ENCODE assay signal across 18 cellular contexts in genomic region chr15:29132786-29133185, GRCh38.
"Had no signal": no experiment of that assay in that cellular context is flagged by ENCODE, and none has a peak within 500 bp of the region (broad histone marks: within the 10 kb centered on the region; RNA-seq: fewer than 3 reads in every experiment).

No MANE protein-coding gene starts in this region.

- H3K27ac Mint-ChIP-seq: activated CD4-positive, alpha-beta memory T cell treated with anti-CD3 and anti-CD28 coated beads for 36 hours; activated T-helper 1 cell treated with anti-CD3 and anti-CD28 coated beads, Interleukin-12 subunit alpha, Interleukin-12 subunit beta, Interleukin-2, Interleukin-4 antibody, amounts not matched to agents 30 ng/mL and 10 ng/mL and 1 ng/mL, durations not matched to agents 14 hours and 24 hours and 36 hours; effector memory CD8-positive, alpha-beta T cell; T-helper 2 cell treated with Interferon-gamma antibody and Interleukin-4, amounts not matched to agents 5 μg/mL and 100 μg/mL, for 36 hours; WTC11 had no signal

- H3K36me3 Mint-ChIP-seq: activated CD4-positive, alpha-beta memory T cell treated with anti-CD3 and anti-CD28 coated beads for 36 hours; WTC11 had no signal

- H3K4me3 Mint-ChIP-seq: activated CD4-positive, alpha-beta memory T cell treated with anti-CD3 and anti-CD28 coated beads for 36 hours; activated T-helper 1 cell treated with anti-CD3 and anti-CD28 coated beads, Interleukin-12 subunit alpha, Interleukin-12 subunit beta, Interleukin-2, Interleukin-4 antibody, amounts not matched to agents 30 ng/mL and 10 ng/mL and 1 ng/mL, durations not matched to agents 14 hours and 24 hours and 36 hours; effector memory CD8-positive, alpha-beta T cell; nephron; T-helper 2 cell treated with Interferon-gamma antibody and Interleukin-4, amounts not matched to agents 5 μg/mL and 100 μg/mL, for 36 hours; WTC11 had no signal

- H3K9me3 Mint-ChIP-seq: activated CD4-positive, alpha-beta memory T cell treated with anti-CD3 and anti-CD28 coated beads for 36 hours; activated T-helper 1 cell treated with anti-CD3 and anti-CD28 coated beads, Interleukin-12 subunit alpha, Interleukin-12 subunit beta, Interleukin-2, Interleukin-4 antibody, amounts not matched to agents 30 ng/mL and 10 ng/mL and 1 ng/mL, durations not matched to agents 14 hours and 24 hours and 36 hours; effector memory CD8-positive, alpha-beta T cell; nephron; T-helper 2 cell treated with Interferon-gamma antibody and Interleukin-4, amounts not matched to agents 5 μg/mL and 100 μg/mL, for 36 hours; WTC11 had no signal

- DNase-seq: activated CD4-positive, alpha-beta memory T cell treated with anti-CD3 and anti-CD28 coated beads for 36 hours; activated CD4-positive, alpha-beta T cell treated with anti-CD3 and anti-CD28 coated beads for 4 hours; activated naive CD4-positive, alpha-beta T cell; activated T-cell treated with anti-CD3 and anti-CD28 coated beads for 4 hours; effector memory CD8-positive, alpha-beta T cell; foreskin fibroblast; hypothalamus; islet precursor cell; left ventricle myocardium inferior; mesendoderm; nucleus accumbens; stimulated activated naive CD8-positive, alpha-beta T cell treated with anti-CD3 and anti-CD28 coated beads, Interleukin-15, Interleukin-2, amounts not matched to agents 100 U/mL and 50 U/mL, for 24 hours; substantia nigra; uterus had no signal

- ATAC-seq: effector memory CD8-positive, alpha-beta T cell; stimulated activated naive CD8-positive, alpha-beta T cell treated with anti-CD3 and anti-CD28 coated beads, Interleukin-15, Interleukin-2, amounts not matched to agents 100 U/mL and 50 U/mL, for 24 hours; WTC11 had no signal

- H3K27me3 Mint-ChIP-seq: activated CD4-positive, alpha-beta memory T cell treated with anti-CD3 and anti-CD28 coated beads for 36 hours had no signal
